In the genomic region with DNA sequence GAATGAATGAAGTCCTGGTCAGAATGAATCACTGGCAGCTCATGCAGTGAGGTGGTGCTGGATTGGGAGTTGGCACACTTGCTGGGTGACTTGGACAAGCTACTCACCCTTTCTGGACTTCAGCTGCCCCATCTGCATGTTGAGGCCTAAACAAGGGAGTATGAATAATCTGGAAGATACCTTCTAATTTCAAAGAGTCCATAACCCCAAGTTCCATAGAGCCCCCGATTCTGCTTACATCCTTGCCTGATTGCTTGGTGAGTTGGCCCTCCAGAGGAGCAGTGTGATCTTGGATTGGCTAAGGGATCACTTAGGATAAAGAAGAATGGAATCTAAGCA, we compare ENCODE assay signal across 23 cellular contexts. TPM values are rescaled to one million over a fixed set of nuclear protein-coding genes. Genes with fewer than 3 reads are reported as not detected.
"Had no signal": no experiment of that assay in that cellular context is flagged by ENCODE, and none has a peak within 500 bp of the region (broad histone marks: within the 10 kb centered on the region; RNA-seq: fewer than 3 reads in every experiment).

No MANE protein-coding gene starts in this region.

- ATAC-seq: gastrocnemius medialis; stimulated activated naive B cell treated with anti-CD40 and anti-IgM and Interleukin-4, amounts not matched to agents 10 μg/mL and 1 μg/mL and 100 μg/mL, for 72 hours had no signal

- H3K27me3 ChIP-seq: breast epithelium, SJSA1, transverse colon had no signal

- H3K36me3 ChIP-seq: breast epithelium, gastrocnemius medialis, SJSA1, transverse colon had no signal

- DNase-seq: activated B cell treated with CpG ODN at 0.5 μM for 24 hours; activated CD4-positive, alpha-beta T cell treated with anti-CD3 and anti-CD28 coated beads, Interleukin-2, amount 10 ng/mL, durations not matched to agents 24 days and 14 days; activated CD8-positive, alpha-beta memory T cell treated with anti-CD3 and anti-CD28 coated beads, Interleukin-2, amount 50 U/mL, for 48 hours; activated naive CD4-positive, alpha-beta T cell; activated naive CD8-positive, alpha-beta T cell treated with anti-CD3 and anti-CD28 coated beads, Interleukin-2, amount 10 ng/mL, durations not matched to agents 7 days and 5 days; gastrocnemius medialis; hippocampal formation; stimulated activated CD4-positive, alpha-beta T cell treated with anti-CD3 and anti-CD28 coated beads, Interleukin-15, amount 100 ng/mL, for 24 hours; stimulated activated CD4-positive, alpha-beta T cell treated with anti-CD3 and anti-CD28 coated beads, Interleukin-4, amount 100 ng/mL, for 1 hour; stimulated activated naive B cell treated with anti-CD40 and anti-IgM and Interleukin-4, amounts not matched to agents 10 μg/mL and 1 μg/mL and 100 μg/mL, for 72 hours; T-helper 2 cell; transverse colon had no signal

- H3K4me3 ChIP-seq: breast epithelium, gastrocnemius medialis, SJSA1, transverse colon had no signal

- H3K27ac ChIP-seq: epithelial cell of prostate had no signal

- H3K4me1 ChIP-seq: breast epithelium had no signal

- H3K9me3 ChIP-seq: gastrocnemius medialis, SJSA1 had no signal

RNA-seq across cellular contexts. Expression of a gene that starts 18.3 kb away (rescaled TPM):
- total RNA-seq: activated B cell treated with CpG ODN at 0.5 μM for 24 hours; activated CD4-positive, alpha-beta T cell treated with anti-CD3 and anti-CD28 coated beads, Interleukin-2, amount 10 ng/mL, durations not matched to agents 24 days and 14 days; activated naive CD8-positive, alpha-beta T cell treated with anti-CD3 and anti-CD28 coated beads, Interleukin-2, amount 10 ng/mL, durations not matched to agents 7 days and 5 days; activated T-helper 1 cell treated with anti-CD3 and anti-CD28 coated beads, Interleukin-12 subunit alpha, Interleukin-12 subunit beta, Interleukin-2, Interleukin-4 antibody, amounts not matched to agents 30 ng/mL and 10 ng/mL and 1 ng/mL, durations not matched to agents 14 hours and 24 hours and 36 hours; breast epithelium; chondrocyte; dermis microvascular lymphatic vessel endothelial cell; gastrocnemius medialis; mesenteric fat pad; neural crest cell; skeletal muscle tissue; transverse colon had no signal
- polyA plus RNA-seq: keratinocyte, liver had no signal
